Comparison of ENCODE assay signal across 1 cellular context in genomic region chr5:142981886-142982820, GRCh38.
A peak's percentile ranks its signal among the peaks of the same experiment; 100 is the strongest.
TF ChIP-seq lines count a peak whose summit lies in the region.

No MANE protein-coding gene starts in this region.

TF ChIP-seq in HepG2, 621 proteins besides CTCF, POLR2A, EP300 and RAD21 (continued from another document and continues in another):
- TF ChIP-seq ZBTB40 (IDR thresholded peaks at IDR 0.05) (no peak), ZBTB40 (CRISPR knock-in tag; IDR thresholded peaks at IDR 0.05) (peak; percentile 71; the same call in 1 of the 2 replicates), GTF2F1 (IDR thresholded peaks at IDR 0.05; ENCODE audit: low read length) (no peak), ZFAT (CRISPR knock-in tag; conservative IDR thresholded peaks at IDR 0.05) (no peak), ZSCAN22 (CRISPR knock-in tag; IDR thresholded peaks at IDR 0.05) (no peak), ZNF740 (CRISPR knock-in tag; IDR thresholded peaks at IDR 0.05) (no peak), ATF5 (CRISPR knock-in tag; IDR thresholded peaks at IDR 0.05; ENCODE audit: low read depth) (no peak), GTF3A (CRISPR knock-in tag; conservative IDR thresholded peaks at IDR 0.05) (no peak), RFXAP (CRISPR knock-in tag; IDR thresholded peaks at IDR 0.05; ENCODE audit: borderline replicate concordance) (peak; percentile 50; the same call in 1 of the 2 replicates), ZNF496 (CRISPR knock-in tag; IDR thresholded peaks at IDR 0.05; ENCODE audit: insufficient replicate concordance) (no peak), ZKSCAN8 (CRISPR knock-in tag; IDR thresholded peaks at IDR 0.05; ENCODE audit: borderline replicate concordance) (0 out of 2 replicates have a peak, but pooled peaks have one; percentile 53), ZNF335 (CRISPR knock-in tag; IDR thresholded peaks at IDR 0.05) (no peak), FOXM1 (CRISPR knock-in tag; IDR thresholded peaks at IDR 0.05) (no peak), NFIC (IDR thresholded peaks at IDR 0.05; ENCODE audit: low read length) (peak; percentile 66), ZNF577 (CRISPR knock-in tag; IDR thresholded peaks at IDR 0.05; ENCODE audit: borderline replicate concordance, low read depth) (no peak), ZNF576 (CRISPR knock-in tag; IDR thresholded peaks at IDR 0.05) (no peak), ZNF180 (CRISPR knock-in tag; IDR thresholded peaks at IDR 0.05; ENCODE audit: borderline replicate concordance, low read depth) (no peak), MIER2 (CRISPR knock-in tag; IDR thresholded peaks at IDR 0.05) (peak; percentile 27; the same call in 1 of the 2 replicates), PHF20 (CRISPR knock-in tag; IDR thresholded peaks at IDR 0.05) (no peak; the same call in 1 of the 2 replicates), TIGD3 (CRISPR knock-in tag; IDR thresholded peaks at IDR 0.05; ENCODE audit: borderline replicate concordance) (no peak), TSC22D2 (CRISPR knock-in tag; IDR thresholded peaks at IDR 0.05; ENCODE audit: borderline replicate concordance) (0 out of 2 replicates have a peak, but pooled peaks have one; percentile 26), ZFP1 (CRISPR knock-in tag; IDR thresholded peaks at IDR 0.05) (peak; percentile 77; the same call in 1 of the 2 replicates), ETV6 (CRISPR knock-in tag; conservative IDR thresholded peaks at IDR 0.05) (no peak), KAT7 (CRISPR knock-in tag; IDR thresholded peaks at IDR 0.05; ENCODE audit: borderline replicate concordance) (no peak), MEF2D (CRISPR knock-in tag; IDR thresholded peaks at IDR 0.05) (no peak), MYPOP (CRISPR knock-in tag; IDR thresholded peaks at IDR 0.05) (no peak; the same call in 1 of the 2 replicates), ARNTL (CRISPR knock-in tag; IDR thresholded peaks at IDR 0.05) (peak; percentile 75; the same call in 1 of the 2 replicates), HHEX (CRISPR knock-in tag; IDR thresholded peaks at IDR 0.05) (0 out of 2 replicates have a peak, but pooled peaks have one; percentile 43), ZNF782 (CRISPR knock-in tag; IDR thresholded peaks at IDR 0.05; ENCODE audit: borderline replicate concordance) (no peak; the same call in 1 of the 2 replicates), ATF1 (CRISPR knock-in tag; IDR thresholded peaks at IDR 0.05) (peak; percentile 48), HMG20A (CRISPR knock-in tag; IDR thresholded peaks at IDR 0.05; ENCODE audit: borderline replicate concordance) (peak; percentile 60; the same call in 1 of the 2 replicates), FOXJ3 (CRISPR knock-in tag; IDR thresholded peaks at IDR 0.05; ENCODE audit: borderline replicate concordance) (peak; percentile 57; the same call in 1 of the 2 replicates), ZFP37 (CRISPR knock-in tag; IDR thresholded peaks at IDR 0.05; ENCODE audit: borderline replicate concordance) (0 out of 2 replicates have a peak, but pooled peaks have one; percentile 25), SMAD9 (CRISPR knock-in tag; IDR thresholded peaks at IDR 0.05) (no peak), ZBTB43 (CRISPR knock-in tag; conservative IDR thresholded peaks at IDR 0.05) (no peak), ZBTB34 (CRISPR knock-in tag; IDR thresholded peaks at IDR 0.05) (0 out of 2 replicates have a peak, but pooled peaks have one; percentile 56), ZNF572 (CRISPR knock-in tag; IDR thresholded peaks at IDR 0.05) (peak; percentile 73; the same call in 1 of the 2 replicates), ZNF546 (CRISPR knock-in tag; conservative IDR thresholded peaks at IDR 0.05) (no peak), ZNF543 (CRISPR knock-in tag; IDR thresholded peaks at IDR 0.05) (0 out of 2 replicates have a peak, but pooled peaks have one; percentile 37), HDAC2 (CRISPR knock-in tag; IDR thresholded peaks at IDR 0.05) (peak; percentile 90), NFIB (CRISPR knock-in tag; IDR thresholded peaks at IDR 0.05; ENCODE audit: borderline replicate concordance) (peak; percentile 85; the same call in 1 of the 2 replicates), GZF1 (CRISPR knock-in tag; IDR thresholded peaks at IDR 0.05) (no peak), KLF16 (CRISPR knock-in tag; IDR thresholded peaks at IDR 0.05) (no peak; a peak in 1 of 4 replicates), ELK4 (CRISPR knock-in tag; IDR thresholded peaks at IDR 0.05; ENCODE audit: borderline replicate concordance) (no peak), KLF11 (CRISPR knock-in tag; IDR thresholded peaks at IDR 0.05) (peak; percentile 76; the same call in 1 of the 2 replicates), TMF1 (CRISPR knock-in tag; IDR thresholded peaks at IDR 0.05; ENCODE audit: low read depth) (0 out of 2 replicates have a peak, but pooled peaks have one; percentile 13), ZNF7 (CRISPR knock-in tag; IDR thresholded peaks at IDR 0.05) (peak; percentile 11; the same call in 1 of the 2 replicates), GLMP (CRISPR knock-in tag; IDR thresholded peaks at IDR 0.05; ENCODE audit: borderline replicate concordance) (no peak), STAT5B (CRISPR knock-in tag; IDR thresholded peaks at IDR 0.05) (no peak), RBM22 (optimal IDR thresholded peaks at IDR 0.05; ENCODE audit: low read length) (peak; percentile 67), ELF3 (CRISPR knock-in tag; IDR thresholded peaks at IDR 0.05) (peak; percentile 83)
